Comparison of ENCODE assay signal across 14 cellular contexts in the genomic region with DNA sequence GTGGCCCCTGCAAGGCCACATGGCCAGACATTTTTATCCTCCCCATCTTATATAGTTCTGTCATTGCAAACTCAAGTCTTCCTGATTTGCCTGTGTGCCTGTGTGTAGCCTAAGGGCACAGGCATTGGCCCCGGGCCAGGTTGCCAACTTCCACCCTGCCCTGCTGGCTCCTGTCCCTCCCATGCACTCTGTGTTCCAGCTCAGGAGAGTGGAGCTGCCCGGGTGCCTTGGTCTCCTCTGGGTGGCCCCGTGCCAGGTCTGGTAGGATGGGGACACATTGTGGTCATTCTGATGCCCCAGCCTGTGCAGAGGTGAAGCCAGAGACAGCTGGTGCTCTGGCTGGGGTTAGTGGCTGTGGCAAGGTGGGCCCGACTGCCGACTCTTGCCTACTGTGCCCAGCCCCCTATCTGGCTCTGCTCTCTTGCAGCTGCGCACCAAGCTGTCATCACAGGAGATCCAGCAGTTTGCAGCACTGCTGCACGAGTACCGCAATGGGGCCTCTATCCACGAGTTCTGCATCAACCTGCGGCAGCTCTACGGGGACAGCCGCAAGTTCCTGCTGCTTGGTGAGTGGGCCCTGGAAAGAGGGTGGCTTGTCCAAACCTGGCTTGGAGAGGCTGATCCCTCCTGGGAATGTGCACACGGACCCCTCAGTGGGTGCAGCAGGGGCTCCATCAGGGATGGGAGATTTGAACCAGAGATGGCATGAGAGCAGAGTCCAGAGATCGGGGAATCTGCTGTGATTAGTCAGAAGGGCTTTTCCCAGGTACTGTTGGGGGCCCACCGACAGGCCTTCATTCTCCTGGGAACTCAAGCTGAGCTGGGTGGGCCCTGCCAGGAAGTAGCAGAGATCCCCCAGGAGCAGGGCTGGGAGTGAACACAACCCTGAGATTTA. TPM values are rescaled to one million over a fixed set of nuclear protein-coding genes. Genes with fewer than 3 reads are reported as not detected.
DNase-seq lines count a peak whose midpoint lies in the region; ATAC-seq and TF ChIP-seq lines count a peak whose summit lies in the region.
"Had no signal": no experiment of that assay in that cellular context is flagged by ENCODE, and none has a peak within 500 bp of the region (broad histone marks: within the 10 kb centered on the region; RNA-seq: fewer than 3 reads in every experiment).

No MANE protein-coding gene starts in this region.

- DNase-seq in activated naive CD4-positive, alpha-beta T cell treated with anti-CD3 and anti-CD28 coated beads, Interleukin-2, amount 50 U/mL, for 72 hours (ENCODE audit: low spot score in 2 of 2), result no peak
- DNase-seq in activated naive CD4-positive, alpha-beta T cell (lab: John Stamatoyannopoulos, UW), result no peak
- DNase-seq in RWPE1 (ENCODE audit: low spot score) (peak; percentile 32), superior temporal gyrus (ENCODE audit: extremely low spot score) (peak; percentile 62), retina (no peak), NCI-H1092 (lab: John Stamatoyannopoulos, UW) (no peak)
- DNase-seq: activated naive CD8-positive, alpha-beta T cell treated with anti-CD3 and anti-CD28 coated beads, Interleukin-2, amount 50 U/mL, for 24 hours; Karpas-422; NCI-H2227 treated with DMSO at 0.1 percent for 48 hours; RPMI8226; transverse colon had no signal

- H3K27ac ChIP-seq in RWPE1 (peak overlapping the region; percentile 53), layer of hippocampus (ENCODE audit: low read depth, low read length) (peak overlapping the region; percentile 52)
- H3K27ac ChIP-seq: transverse colon had no signal

- POLR2A ChIA-PET in RWPE1 (lab: Yijun Ruan, JAX; ENCODE audit: low non-redundant PET), result no interaction called here

- H3K9me3 Mint-ChIP-seq in activated naive CD4-positive, alpha-beta T cell treated with anti-CD3 and anti-CD28 coated beads, Interleukin-2, amount 50 U/mL, for 72 hours, result no peaks in the 10 kb centered on the region
- H3K9me3 Mint-ChIP-seq: activated naive CD8-positive, alpha-beta T cell treated with anti-CD3 and anti-CD28 coated beads, Interleukin-2, amount 50 U/mL, for 24 hours had no signal

- no peak for TF ChIP-seq CTCF in RWPE1 (conservative IDR thresholded peaks at IDR 0.05; ENCODE audit: low read depth)

- H3K27ac Mint-ChIP-seq in activated naive CD4-positive, alpha-beta T cell treated with anti-CD3 and anti-CD28 coated beads, Interleukin-2, amount 50 U/mL, for 72 hours, result peak overlapping the region; percentile 52 to 85
- H3K27ac Mint-ChIP-seq: activated naive CD8-positive, alpha-beta T cell treated with anti-CD3 and anti-CD28 coated beads, Interleukin-2, amount 50 U/mL, for 24 hours had no signal

- CTCF ChIA-PET in RWPE1 (lab: Yijun Ruan, JAX), result no interaction called here

- H3K36me3 Mint-ChIP-seq in activated naive CD4-positive, alpha-beta T cell treated with anti-CD3 and anti-CD28 coated beads, Interleukin-2, amount 50 U/mL, for 72 hours, result peaks cover 11 to 15% of the 10 kb centered on the region in 2 donors

- no peaks in the 10 kb centered on the region for H3K27me3 ChIP-seq in layer of hippocampus (ENCODE audit: control insufficient read depth, insufficient read depth, low read length)
- H3K27me3 ChIP-seq: transverse colon had no signal

- no peak for ATAC-seq in activated naive CD4-positive, alpha-beta T cell treated with anti-CD3 and anti-CD28 coated beads, Interleukin-2, amount 50 U/mL, for 72 hours
- ATAC-seq in GM21723 (IDR thresholded peaks at IDR 0.05; ENCODE audit: unreplicated experiment), result no peak
- ATAC-seq: activated naive CD8-positive, alpha-beta T cell treated with anti-CD3 and anti-CD28 coated beads, Interleukin-2, amount 50 U/mL, for 24 hours; right cardiac atrium had no signal

RNA-seq across cellular contexts. Expression of gene NACAD, which starts 14.7 kb away (rescaled TPM):
- total RNA-seq in activated naive CD4-positive, alpha-beta T cell treated with anti-CD3 and anti-CD28 coated beads, Interleukin-2, amount 50 U/mL, for 72 hours, result under 1 TPM; 0.09 to 0.19 TPM

RNA-seq across cellular contexts. Expression of gene TBRG4, which starts 37.4 kb away (rescaled TPM):
- 100 to 1,000 TPM; 138 to 184 TPM for total RNA-seq in activated naive CD4-positive, alpha-beta T cell treated with anti-CD3 and anti-CD28 coated beads, Interleukin-2, amount 50 U/mL, for 72 hours

Comparison
In these comparisons a context has a peak if more than half of its experiments do, and no peak if none do; other contexts are left out.
1. DNase-seq: peak in RWPE1 (single experiment) and superior temporal gyrus (single experiment); none in activated naive CD4-positive, alpha-beta T cell treated with anti-CD3 and anti-CD28 coated beads, Interleukin-2, amount 50 U/mL, for 72 hours (0 of 2), activated naive CD4-positive, alpha-beta T cell (0 of 4), retina (single experiment) and NCI-H1092 (single experiment).